1 cellular context compared by ENCODE assay signal in the genomic region with DNA sequence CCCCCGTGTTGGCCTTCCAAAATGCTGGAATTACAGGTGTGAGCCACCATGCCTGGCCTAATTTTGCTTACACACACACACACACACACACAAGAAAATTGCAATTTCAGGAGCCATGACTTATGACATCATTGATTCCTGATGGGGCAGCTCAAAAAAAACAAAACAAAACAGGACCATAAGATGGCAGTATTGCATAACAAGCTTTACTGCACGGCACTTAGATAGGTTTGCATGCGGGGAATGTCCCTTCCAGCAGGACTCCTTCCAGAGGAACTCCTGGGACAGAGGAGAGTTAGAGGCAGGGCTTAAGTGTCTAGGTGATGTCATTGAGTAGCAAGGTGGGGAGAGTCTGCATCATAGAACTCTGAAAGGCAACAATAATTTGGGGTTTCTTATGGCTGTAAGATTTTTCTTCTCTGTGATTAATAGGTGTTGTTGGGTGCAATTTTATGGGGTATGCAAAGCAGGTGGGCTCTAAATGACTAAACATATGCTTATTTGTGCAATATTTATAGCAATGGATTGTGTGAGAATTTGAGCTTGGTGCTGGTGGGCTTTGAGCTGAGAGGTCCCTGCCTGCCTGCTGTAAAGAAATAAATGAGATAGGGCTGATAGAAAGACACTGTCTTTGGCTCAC.
TF ChIP-seq lines count a peak whose summit lies in the region.

No MANE protein-coding gene starts in this region.

TF ChIP-seq in HEK293, 187 proteins besides CTCF, POLR2A, EP300 and RAD21 (continued from another document and continues in another):
- TF ChIP-seq PRDM6 (tag by site-specific recombination; IDR thresholded peaks at IDR 0.05) (no peak), ZNF558 (tag by site-specific recombination; IDR thresholded peaks at IDR 0.05) (peak; percentile 67; the same call in 1 of the 2 replicates), ZNF549 (tag by site-specific recombination; IDR thresholded peaks at IDR 0.05) (no peak), GLIS1 (tag by site-specific recombination; IDR thresholded peaks at IDR 0.05) (0 out of 2 replicates have a peak, but pooled peaks have one; percentile 10), ZBTB44 (tag by site-specific recombination; IDR thresholded peaks at IDR 0.05) (no peak), ZNF157 (tag by site-specific recombination; IDR thresholded peaks at IDR 0.05) (no peak), ZNF654 (tag by site-specific recombination; IDR thresholded peaks at IDR 0.05; ENCODE audit: low read depth) (peak; percentile 100), ZNF843 (tag by site-specific recombination; IDR thresholded peaks at IDR 0.05) (no peak), ZNF292 (tag by site-specific recombination; IDR thresholded peaks at IDR 0.05; ENCODE audit: borderline replicate concordance, low read depth) (no peak), YY2 (tag by site-specific recombination; IDR thresholded peaks at IDR 0.05) (peak; percentile 68), KLF7 (tag by site-specific recombination; IDR thresholded peaks at IDR 0.05; ENCODE audit: borderline replicate concordance) (no peak), HOXA7 (CRISPR knock-in tag; IDR thresholded peaks at IDR 0.05; ENCODE audit: borderline replicate concordance) (no peak), ZNF692 (tag by site-specific recombination; IDR thresholded peaks at IDR 0.05) (no peak), SP7 (tag by site-specific recombination; IDR thresholded peaks at IDR 0.05) (peak; percentile 66), ZBTB48 (tag by site-specific recombination; IDR thresholded peaks at IDR 0.05) (no peak), GLI4 (tag by site-specific recombination; IDR thresholded peaks at IDR 0.05) (no peak), GFI1B (tag by site-specific recombination; IDR thresholded peaks at IDR 0.05) (0 out of 2 replicates have a peak, but pooled peaks have one; percentile 12), ZNF394 (tag by site-specific recombination; IDR thresholded peaks at IDR 0.05; ENCODE audit: borderline replicate concordance) (no peak), ZSCAN23 (tag by site-specific recombination; IDR thresholded peaks at IDR 0.05) (0 out of 2 replicates have a peak, but pooled peaks have one; percentile 35), ZNF24 (tag by site-specific recombination; IDR thresholded peaks at IDR 0.05) (peak; percentile 78), ZNF747 (tag by site-specific recombination; IDR thresholded peaks at IDR 0.05) (no peak), GLI2 (tag by site-specific recombination; IDR thresholded peaks at IDR 0.05; ENCODE audit: borderline replicate concordance, low read depth) (no peak), ZNF2 (tag by site-specific recombination; IDR thresholded peaks at IDR 0.05) (peak; percentile 72), KLF8 (tag by site-specific recombination; IDR thresholded peaks at IDR 0.05) (peak; percentile 56; the same call in 1 of the 2 replicates), ZNF16 (tag by site-specific recombination; IDR thresholded peaks at IDR 0.05; ENCODE audit: low read depth) (no peak), ZNF701 (tag by site-specific recombination; IDR thresholded peaks at IDR 0.05) (no peak), ZNF146 (tag by site-specific recombination; IDR thresholded peaks at IDR 0.05) (0 out of 2 replicates have a peak, but pooled peaks have one; percentile 5), ZNF341 (tag by site-specific recombination; IDR thresholded peaks at IDR 0.05; ENCODE audit: low read depth) (no peak), ZNF221 (tag by site-specific recombination; IDR thresholded peaks at IDR 0.05; ENCODE audit: borderline replicate concordance) (no peak), SCRT2 (tag by site-specific recombination; IDR thresholded peaks at IDR 0.05) (no peak), ZBTB17 (tag by site-specific recombination; IDR thresholded peaks at IDR 0.05) (peak; percentile 61; the same call in 1 of the 2 replicates), ZNF248 (tag by site-specific recombination; IDR thresholded peaks at IDR 0.05) (no peak), SETDB1 (IDR thresholded peaks at IDR 0.05; ENCODE audit: insufficient read length, low read length) (peak; percentile 96), ZNF777 (tag by site-specific recombination; IDR thresholded peaks at IDR 0.05; ENCODE audit: borderline replicate concordance) (no peak)
- TF ChIP-seq, protein P1, sequence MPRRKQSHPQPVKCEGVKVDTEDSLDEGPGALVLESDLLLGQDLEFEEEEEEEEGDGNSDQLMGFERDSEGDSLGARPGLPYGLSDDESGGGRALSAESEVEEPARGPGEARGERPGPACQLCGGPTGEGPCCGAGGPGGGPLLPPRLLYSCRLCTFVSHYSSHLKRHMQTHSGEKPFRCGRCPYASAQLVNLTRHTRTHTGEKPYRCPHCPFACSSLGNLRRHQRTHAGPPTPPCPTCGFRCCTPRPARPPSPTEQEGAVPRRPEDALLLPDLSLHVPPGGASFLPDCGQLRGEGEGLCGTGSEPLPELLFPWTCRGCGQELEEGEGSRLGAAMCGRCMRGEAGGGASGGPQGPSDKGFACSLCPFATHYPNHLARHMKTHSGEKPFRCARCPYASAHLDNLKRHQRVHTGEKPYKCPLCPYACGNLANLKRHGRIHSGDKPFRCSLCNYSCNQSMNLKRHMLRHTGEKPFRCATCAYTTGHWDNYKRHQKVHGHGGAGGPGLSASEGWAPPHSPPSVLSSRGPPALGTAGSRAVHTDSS (tag by site-specific recombination; IDR thresholded peaks at IDR 0.05) = no peak
- TF ChIP-seq, protein P2, sequence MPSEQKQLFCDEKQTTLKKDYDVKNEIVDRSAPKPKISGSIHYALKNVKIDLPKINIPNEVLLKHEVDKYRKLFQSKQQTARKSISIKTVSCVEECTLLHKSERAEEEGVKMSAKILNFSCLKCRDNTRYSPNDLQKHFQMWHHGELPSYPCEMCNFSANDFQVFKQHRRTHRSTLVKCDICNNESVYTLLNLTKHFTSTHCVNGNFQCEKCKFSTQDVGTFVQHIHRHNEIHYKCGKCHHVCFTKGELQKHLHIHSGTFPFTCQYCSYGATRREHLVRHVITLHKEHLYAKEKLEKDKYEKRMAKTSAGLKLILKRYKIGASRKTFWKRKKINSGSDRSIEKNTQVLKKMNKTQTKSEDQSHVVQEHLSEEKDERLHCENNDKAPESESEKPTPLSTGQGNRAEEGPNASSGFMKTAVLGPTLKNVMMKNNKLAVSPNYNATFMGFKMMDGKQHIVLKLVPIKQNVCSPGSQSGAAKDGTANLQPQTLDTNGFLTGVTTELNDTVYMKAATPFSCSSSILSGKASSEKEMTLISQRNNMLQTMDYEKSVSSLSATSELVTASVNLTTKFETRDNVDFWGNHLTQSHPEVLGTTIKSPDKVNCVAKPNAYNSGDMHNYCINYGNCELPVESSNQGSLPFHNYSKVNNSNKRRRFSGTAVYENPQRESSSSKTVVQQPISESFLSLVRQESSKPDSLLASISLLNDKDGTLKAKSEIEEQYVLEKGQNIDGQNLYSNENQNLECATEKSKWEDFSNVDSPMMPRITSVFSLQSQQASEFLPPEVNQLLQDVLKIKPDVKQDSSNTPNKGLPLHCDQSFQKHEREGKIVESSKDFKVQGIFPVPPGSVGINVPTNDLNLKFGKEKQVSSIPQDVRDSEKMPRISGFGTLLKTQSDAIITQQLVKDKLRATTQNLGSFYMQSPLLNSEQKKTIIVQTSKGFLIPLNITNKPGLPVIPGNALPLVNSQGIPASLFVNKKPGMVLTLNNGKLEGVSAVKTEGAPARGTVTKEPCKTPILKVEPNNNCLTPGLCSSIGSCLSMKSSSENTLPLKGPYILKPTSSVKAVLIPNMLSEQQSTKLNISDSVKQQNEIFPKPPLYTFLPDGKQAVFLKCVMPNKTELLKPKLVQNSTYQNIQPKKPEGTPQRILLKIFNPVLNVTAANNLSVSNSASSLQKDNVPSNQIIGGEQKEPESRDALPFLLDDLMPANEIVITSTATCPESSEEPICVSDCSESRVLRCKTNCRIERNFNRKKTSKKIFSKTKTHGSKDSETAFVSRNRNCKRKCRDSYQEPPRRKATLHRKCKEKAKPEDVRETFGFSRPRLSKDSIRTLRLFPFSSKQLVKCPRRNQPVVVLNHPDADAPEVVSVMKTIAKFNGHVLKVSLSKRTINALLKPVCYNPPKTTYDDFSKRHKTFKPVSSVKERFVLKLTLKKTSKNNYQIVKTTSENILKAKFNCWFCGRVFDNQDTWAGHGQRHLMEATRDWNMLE (tag by site-specific recombination; conservative IDR thresholded peaks at IDR 0.05; ENCODE audit: low read depth) = peak; percentile 46; the same call in 1 of the 2 replicates
- TF ChIP-seq, protein P3, sequence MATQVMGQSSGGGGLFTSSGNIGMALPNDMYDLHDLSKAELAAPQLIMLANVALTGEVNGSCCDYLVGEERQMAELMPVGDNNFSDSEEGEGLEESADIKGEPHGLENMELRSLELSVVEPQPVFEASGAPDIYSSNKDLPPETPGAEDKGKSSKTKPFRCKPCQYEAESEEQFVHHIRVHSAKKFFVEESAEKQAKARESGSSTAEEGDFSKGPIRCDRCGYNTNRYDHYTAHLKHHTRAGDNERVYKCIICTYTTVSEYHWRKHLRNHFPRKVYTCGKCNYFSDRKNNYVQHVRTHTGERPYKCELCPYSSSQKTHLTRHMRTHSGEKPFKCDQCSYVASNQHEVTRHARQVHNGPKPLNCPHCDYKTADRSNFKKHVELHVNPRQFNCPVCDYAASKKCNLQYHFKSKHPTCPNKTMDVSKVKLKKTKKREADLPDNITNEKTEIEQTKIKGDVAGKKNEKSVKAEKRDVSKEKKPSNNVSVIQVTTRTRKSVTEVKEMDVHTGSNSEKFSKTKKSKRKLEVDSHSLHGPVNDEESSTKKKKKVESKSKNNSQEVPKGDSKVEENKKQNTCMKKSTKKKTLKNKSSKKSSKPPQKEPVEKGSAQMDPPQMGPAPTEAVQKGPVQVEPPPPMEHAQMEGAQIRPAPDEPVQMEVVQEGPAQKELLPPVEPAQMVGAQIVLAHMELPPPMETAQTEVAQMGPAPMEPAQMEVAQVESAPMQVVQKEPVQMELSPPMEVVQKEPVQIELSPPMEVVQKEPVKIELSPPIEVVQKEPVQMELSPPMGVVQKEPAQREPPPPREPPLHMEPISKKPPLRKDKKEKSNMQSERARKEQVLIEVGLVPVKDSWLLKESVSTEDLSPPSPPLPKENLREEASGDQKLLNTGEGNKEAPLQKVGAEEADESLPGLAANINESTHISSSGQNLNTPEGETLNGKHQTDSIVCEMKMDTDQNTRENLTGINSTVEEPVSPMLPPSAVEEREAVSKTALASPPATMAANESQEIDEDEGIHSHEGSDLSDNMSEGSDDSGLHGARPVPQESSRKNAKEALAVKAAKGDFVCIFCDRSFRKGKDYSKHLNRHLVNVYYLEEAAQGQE (tag by site-specific recombination; IDR thresholded peaks at IDR 0.05) = no peak
- TF ChIP-seq, protein P4, sequence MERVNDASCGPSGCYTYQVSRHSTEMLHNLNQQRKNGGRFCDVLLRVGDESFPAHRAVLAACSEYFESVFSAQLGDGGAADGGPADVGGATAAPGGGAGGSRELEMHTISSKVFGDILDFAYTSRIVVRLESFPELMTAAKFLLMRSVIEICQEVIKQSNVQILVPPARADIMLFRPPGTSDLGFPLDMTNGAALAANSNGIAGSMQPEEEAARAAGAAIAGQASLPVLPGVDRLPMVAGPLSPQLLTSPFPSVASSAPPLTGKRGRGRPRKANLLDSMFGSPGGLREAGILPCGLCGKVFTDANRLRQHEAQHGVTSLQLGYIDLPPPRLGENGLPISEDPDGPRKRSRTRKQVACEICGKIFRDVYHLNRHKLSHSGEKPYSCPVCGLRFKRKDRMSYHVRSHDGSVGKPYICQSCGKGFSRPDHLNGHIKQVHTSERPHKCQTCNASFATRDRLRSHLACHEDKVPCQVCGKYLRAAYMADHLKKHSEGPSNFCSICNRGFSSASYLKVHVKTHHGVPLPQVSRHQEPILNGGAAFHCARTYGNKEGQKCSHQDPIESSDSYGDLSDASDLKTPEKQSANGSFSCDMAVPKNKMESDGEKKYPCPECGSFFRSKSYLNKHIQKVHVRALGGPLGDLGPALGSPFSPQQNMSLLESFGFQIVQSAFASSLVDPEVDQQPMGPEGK (tag by site-specific recombination; IDR thresholded peaks at IDR 0.05) = 0 out of 2 replicates have a peak, but pooled peaks have one; percentile 48
- TF ChIP-seq, protein P5, sequence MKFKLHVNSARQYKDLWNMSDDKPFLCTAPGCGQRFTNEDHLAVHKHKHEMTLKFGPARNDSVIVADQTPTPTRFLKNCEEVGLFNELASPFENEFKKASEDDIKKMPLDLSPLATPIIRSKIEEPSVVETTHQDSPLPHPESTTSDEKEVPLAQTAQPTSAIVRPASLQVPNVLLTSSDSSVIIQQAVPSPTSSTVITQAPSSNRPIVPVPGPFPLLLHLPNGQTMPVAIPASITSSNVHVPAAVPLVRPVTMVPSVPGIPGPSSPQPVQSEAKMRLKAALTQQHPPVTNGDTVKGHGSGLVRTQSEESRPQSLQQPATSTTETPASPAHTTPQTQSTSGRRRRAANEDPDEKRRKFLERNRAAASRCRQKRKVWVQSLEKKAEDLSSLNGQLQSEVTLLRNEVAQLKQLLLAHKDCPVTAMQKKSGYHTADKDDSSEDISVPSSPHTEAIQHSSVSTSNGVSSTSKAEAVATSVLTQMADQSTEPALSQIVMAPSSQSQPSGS (tag by site-specific recombination; IDR thresholded peaks at IDR 0.05; ENCODE audit: low read depth) = peak; percentile 99
